Comparison of ENCODE assay signal across 30 cellular contexts in genomic region chr10:131204406-131205152, GRCh38.
DNase-seq lines count a peak whose midpoint lies in the region; ATAC-seq, FAIRE-seq and TF ChIP-seq lines count a peak whose summit lies in the region.
"Had no signal": no experiment of that assay in that cellular context is flagged by ENCODE, and none has a peak within 500 bp of the region (broad histone marks: within the 10 kb centered on the region; RNA-seq: fewer than 3 reads in every experiment).

No MANE protein-coding gene starts in this region.

- no peak overlapping the region for H3K27ac Mint-ChIP-seq in activated CD8-positive, alpha-beta memory T cell treated with anti-CD3 and anti-CD28 coated beads, Interleukin-2, amount 10 ng/mL, durations not matched to agents 7 days and 5 days
- H3K27ac Mint-ChIP-seq: CD8-positive, alpha-beta memory T cell; GM23338 had no signal

- H3K36me3 Mint-ChIP-seq in activated CD8-positive, alpha-beta memory T cell treated with anti-CD3 and anti-CD28 coated beads, Interleukin-2, amount 10 ng/mL, durations not matched to agents 7 days and 5 days: no peaks in the 10 kb centered on the region
- H3K36me3 Mint-ChIP-seq: CD8-positive, alpha-beta memory T cell had no signal

- CTCF ChIA-PET in activated CD8-positive, alpha-beta memory T cell treated with anti-CD3 and anti-CD28 coated beads, Interleukin-2, amount 10 ng/mL, durations not matched to agents 7 days and 5 days (lab: Charles Lee): no interaction called here

- no peaks in the 10 kb centered on the region for H3K9me3 Mint-ChIP-seq in activated CD8-positive, alpha-beta memory T cell treated with anti-CD3 and anti-CD28 coated beads, Interleukin-2, amount 10 ng/mL, durations not matched to agents 7 days and 5 days (ENCODE audit: low read depth)

- H3K36me3 ChIP-seq in RWPE2 (ENCODE audit: low read depth) (no peaks in the 10 kb centered on the region), left lung (no peaks in the 10 kb centered on the region), stomach (no peaks in the 10 kb centered on the region)
- H3K36me3 ChIP-seq: MG63, SJSA1 had no signal

- H3K4me1 Mint-ChIP-seq in activated CD8-positive, alpha-beta memory T cell treated with anti-CD3 and anti-CD28 coated beads, Interleukin-2, amount 10 ng/mL, durations not matched to agents 7 days and 5 days: no peaks in the 10 kb centered on the region
- H3K4me1 Mint-ChIP-seq: CD8-positive, alpha-beta memory T cell; GM23338 had no signal

- H3K27me3 Mint-ChIP-seq in activated CD8-positive, alpha-beta memory T cell treated with anti-CD3 and anti-CD28 coated beads, Interleukin-2, amount 10 ng/mL, durations not matched to agents 7 days and 5 days: no peaks in the 10 kb centered on the region

- no peak for FAIRE-seq in urothelium cell line (lab: Jason Lieb, UNC)
- FAIRE-seq: G401.6, GM12892, GM18507, HepG2, K562, RCC 7860 had no signal

- no peak for TF ChIP-seq EP300 in stomach (IDR thresholded peaks at IDR 0.05)

- ATAC-seq in activated CD8-positive, alpha-beta memory T cell treated with anti-CD3 and anti-CD28 coated beads, Interleukin-2, amount 10 ng/mL, durations not matched to agents 7 days and 5 days: no peak
- ATAC-seq in RWPE2 (ENCODE audit: low read depth): no peak
- no peak for ATAC-seq in left lung
- ATAC-seq in HG02798 (IDR thresholded peaks at IDR 0.05; ENCODE audit: poor library complexity, unreplicated experiment): no peak
- ATAC-seq in HG03565 (IDR thresholded peaks at IDR 0.05; ENCODE audit: unreplicated experiment): no peak
- ATAC-seq: GM23338, HCT116, HepG2, K562, Right ventricle myocardium inferior had no signal

- H3K4me3 Mint-ChIP-seq in activated CD8-positive, alpha-beta memory T cell treated with anti-CD3 and anti-CD28 coated beads, Interleukin-2, amount 10 ng/mL, durations not matched to agents 7 days and 5 days: no peak overlapping the region
- H3K4me3 Mint-ChIP-seq: CD8-positive, alpha-beta memory T cell; GM23338 had no signal

- intact Hi-C loops in left lung (cut with DNase I): no loop called here
- intact Hi-C loops in stomach (cut with DNase I; ENCODE audit: low total_unique reads): no loop called here

- peak; percentile 33 for DNase-seq in activated CD8-positive, alpha-beta memory T cell treated with anti-CD3 and anti-CD28 coated beads for 24 hours
- no peak for DNase-seq in activated CD8-positive, alpha-beta memory T cell treated with anti-CD3 and anti-CD28 coated beads, Interleukin-2, amount 10 ng/mL, durations not matched to agents 7 days and 5 days
- DNase-seq in RWPE2 (ENCODE audit: low spot score) (peak; percentile 43), left lung (peak; percentile 12 to 50), stomach (peak; percentile 18), urothelium cell line (ENCODE audit: low spot score) (no peak)
- DNase-seq: 8988T; Calu3; CD8-positive, alpha-beta memory T cell; DMS153; MG63; NCI-H1417 treated with DMSO at 0.1 percent for 48 hours; NCI-H187; NCI-H446; NCI-H526; OCI-M1 had no signal

- TF ChIP-seq POLR2A in stomach (IDR thresholded peaks at IDR 0.05): no peak

- H3K4me1 ChIP-seq in RWPE2 (ENCODE audit: insufficient read depth, poor library complexity, severe bottlenecking): no peaks in the 10 kb centered on the region
- H3K4me1 ChIP-seq in left lung: no peaks in the 10 kb centered on the region
- H3K4me1 ChIP-seq in stomach: no peaks in the 10 kb centered on the region
- H3K4me1 ChIP-seq: SJSA1 had no signal

- H3K9me3 ChIP-seq in RWPE2 (ENCODE audit: severe bottlenecking) (no peaks in the 10 kb centered on the region), left lung (no peaks in the 10 kb centered on the region), stomach (no peaks in the 10 kb centered on the region)
- H3K9me3 ChIP-seq: MG63 had no signal

- TF ChIP-seq CTCF in RWPE2 (IDR thresholded peaks at IDR 0.05; ENCODE audit: poor library complexity, severe bottlenecking): no peak
- TF ChIP-seq CTCF in left lung (IDR thresholded peaks at IDR 0.05): no peak
- TF ChIP-seq CTCF in stomach (IDR thresholded peaks at IDR 0.05): no peak

- H3K27me3 ChIP-seq in RWPE2 (ENCODE audit: insufficient read depth, poor library complexity, severe bottlenecking): no peaks in the 10 kb centered on the region
- H3K27me3 ChIP-seq in left lung: peaks cover 0 to 8% of the 10 kb centered on the region in 2 donors
- peaks cover 0 to 19% (median 0%) of the 10 kb centered on the region in 3 donors for H3K27me3 ChIP-seq in stomach
- H3K27me3 ChIP-seq: MG63, SJSA1 had no signal

- no peak overlapping the region for H3K4me3 ChIP-seq in RWPE2 (ENCODE audit: severe bottlenecking)
- no peak overlapping the region for H3K4me3 ChIP-seq in left lung
- no peak overlapping the region for H3K4me3 ChIP-seq in stomach
- H3K4me3 ChIP-seq: GM23338, K562, MG63, SJSA1 had no signal

- H3K27ac ChIP-seq in RWPE2 (ENCODE audit: poor library complexity, severe bottlenecking): no peak overlapping the region
- H3K27ac ChIP-seq in left lung: no peak overlapping the region
- H3K27ac ChIP-seq in stomach: no peak overlapping the region
- H3K27ac ChIP-seq: C4-2B, HL-60, SJSA1 had no signal

- 74 to 89% (median 86%) methylated on average over 11 of the region's 11 CpGs for WGBS in stomach, 5 donors

Comparison
In these comparisons a context has a peak if more than half of its experiments do, and no peak if none do; other contexts are left out.
1. DNase-seq: peak in activated CD8-positive, alpha-beta memory T cell treated with anti-CD3 and anti-CD28 coated beads for 24 hours (single experiment), RWPE2 (single experiment), left lung (2 of 2) and stomach (single experiment); none in activated CD8-positive, alpha-beta memory T cell treated with anti-CD3 and anti-CD28 coated beads, Interleukin-2, amount 10 ng/mL, durations not matched to agents 7 days and 5 days (single experiment) and urothelium cell line (single experiment).